In genomic region chr14:24442240-24443052, GRCh38 we compare ENCODE assay signal across 8 cellular contexts. TPM values are rescaled to one million over a fixed set of nuclear protein-coding genes. Genes with fewer than 3 reads are reported as not detected.
DNase-seq lines count a peak whose midpoint lies in the region; ATAC-seq, FAIRE-seq and TF ChIP-seq lines count a peak whose summit lies in the region.

Gene SDR39U1, minus strand, starts transcription at chr14:24442776. Its CDS starts 7 bp downstream, at chr14:24442769.

- peak within 1 kb of the TSS; percentile 95 for H3K4me2 ChIP-seq in HepG2 (ENCODE audit: low read depth, low read length)

- H4K20me1 ChIP-seq in HepG2 (ENCODE audit: insufficient read depth, low read length): no peaks in the 10 kb centered on the region

- peak within 1 kb of the TSS; percentile 81 for H2AFZ ChIP-seq in HepG2 (ENCODE audit: low read length)

- H3K79me2 ChIP-seq in HepG2 (ENCODE audit: insufficient read depth, low read length): peaks cover 22% of the 10 kb centered on the region

- H3K27ac ChIP-seq in HepG2 (ENCODE audit: extremely low read length, insufficient read depth, low read length): peak within 1 kb of the TSS; percentile 93

- ATAC-seq in GM19395 (IDR thresholded peaks at IDR 0.05; ENCODE audit: unreplicated experiment) (peak; percentile 92), HG03565 (IDR thresholded peaks at IDR 0.05; ENCODE audit: unreplicated experiment) (peak; percentile 93), HepG2 (peak; percentile 91)

- H3K4me3 Mint-ChIP-seq in CD14-positive monocyte: peak within 1 kb of the TSS; percentile 87 to 95

- intact Hi-C loops in CD14-positive monocyte (cut with micrococcal nuclease): loop anchor here in 1 of 2 donors (5.0 to 10.0 kb wide), 2 partner anchors 210 to 1438 kb away; partner anchors contain the start of genes GMPR2 and NEDD8
- intact Hi-C loops in HepG2 (cut with micrococcal nuclease; ENCODE audit: unreplicated experiment): loop anchor here (2.0 to 10.0 kb wide), 2 partner anchors 16 to 1858 kb away; partner anchors contain the start of gene DAD1

- no peak; the same call in 1 of the 2 replicates for TF ChIP-seq RAD21 in HepG2 (CRISPR knock-in tag; IDR thresholded peaks at IDR 0.05)

- H3K27me3 Mint-ChIP-seq in CD14-positive monocyte (ENCODE audit: low read depth in 3 of 3): peaks cover 0 to 3% (median 0%) of the 10 kb centered on the region in 3 donors

- H3K36me3 ChIP-seq in HepG2 (replicated peaks in 1 of 2; ENCODE audit: control insufficient read depth in 1 of 2, insufficient read depth in 2 of 2, low read length in 2 of 2): peaks cover 27 to 39% of the 10 kb centered on the region in 2 experiments

- in situ Hi-C loops in HepG2 (cut with HindIII; ENCODE audit: extremely low pct_ligation_motif_present, low pct_unique_long_range_greater_than_20kb): no loop called here

- FAIRE-seq in HepG2 (lab: Jason Lieb, UNC): peak; percentile 99

- BruUV-seq in HepG2 (replicated peaks; lab: Mats Ljungman, UMichigan): no TSS peak

- peaks cover 30 to 34% of the 10 kb centered on the region in 2 donors for H3K36me3 Mint-ChIP-seq in CD14-positive monocyte

- no peaks in the 10 kb centered on the region for H3K9me3 ChIP-seq in HepG2 (ENCODE audit: low read length)

- peaks cover 18% of the 10 kb centered on the region for H3K4me1 ChIP-seq in HepG2 (ENCODE audit: insufficient read depth, low read length)

- H3K9me3 Mint-ChIP-seq in CD14-positive monocyte: peaks cover 0 to 9% (median 2%) of the 10 kb centered on the region in 7 donors

- H3K9ac ChIP-seq in HepG2 (ENCODE audit: insufficient read depth, low read depth, low read length): peak within 1 kb of the TSS; percentile 96

- DNase-seq in CD14-positive monocyte (ENCODE audit: low spot score) (peak; percentile 98), NCI-H774 (lab: John Stamatoyannopoulos, UW) (peak; percentile 99), dermis microvascular lymphatic vessel endothelial cell (ENCODE audit: low read depth in 2 of 2) (peak; percentile 99), HepG2 (ENCODE audit: low spot score) (peak; percentile 100)
- DNase-seq in activated CD4-positive, alpha-beta T cell treated with anti-CD3 and anti-CD28 coated beads, Interleukin-2, amount 50 U/mL, for 4 hours: peak; percentile 94 to 95
- DNase-seq in stimulated activated CD4-positive, alpha-beta T cell treated with anti-CD3 and anti-CD28 coated beads, Interleukin-4, amount 100 ng/mL, for 1 hour: peak; percentile 92

- CTCF ChIA-PET in HepG2 (lab: Yijun Ruan, JAX; ENCODE audit: low intra/inter-chr PET ratio, low total read pairs): interaction anchor here (1.2 to 1.5 kb wide), 2 partner anchors 76 to 109 kb away, joined by 4 to 6 read pairs; no protein-coding TSS in a partner anchor

- peak in 1 of 2 experiments; percentile 98; a peak in 2 of 4 replicates for TF ChIP-seq POLR2A in HepG2 (IDR thresholded peaks at IDR 0.05; ENCODE audit: insufficient read depth in 1 of 2, low read depth in 2 of 2, low read length in 2 of 2)

- peaks cover 49% of the 10 kb centered on the region for H3K4me1 Mint-ChIP-seq in CD14-positive monocyte

- H3K4me3 ChIP-seq in HepG2 (replicated peaks in 1 of 3; ENCODE audit: insufficient read depth in 1 of 3, low read depth in 2 of 3, low read length in 3 of 3): peak within 1 kb of the TSS; percentile 74 to 98 (median 84)

- TF ChIP-seq CTCF in CD14-positive monocyte (IDR thresholded peaks at IDR 0.05) (no peak), HepG2 (CRISPR knock-in tag; IDR thresholded peaks at IDR 0.05) (peak; percentile 50)

- WGBS in HepG2 (ENCODE audit: low lambda C conversion rate): 1% methylated on average over 52 of the region's 52 CpGs

- TF ChIP-seq EP300 in HepG2 (IDR thresholded peaks at IDR 0.05; ENCODE audit: low read depth in 2 of 2, low read length in 2 of 2) (0 out of 4 replicates have a peak, but pooled peaks have one; percentile 44 to 47), HepG2 (CRISPR knock-in tag; IDR thresholded peaks at IDR 0.05; ENCODE audit: borderline replicate concordance) (no peak)

- peak within 1 kb of the TSS; percentile 98 to 99 (median 98) for H3K27ac Mint-ChIP-seq in CD14-positive monocyte

- peaks cover 0 to 5% of the 10 kb centered on the region in 2 experiments; a peak in 1 of 5 replicates for H3K27me3 ChIP-seq in HepG2 (ENCODE audit: control insufficient read depth in 1 of 2, insufficient read depth in 2 of 2, low read length in 2 of 2)

- POLR2A ChIA-PET in HepG2 (lab: Yijun Ruan, JAX): interaction anchor here (0.5 to 5.6 kb wide), 44 partner anchors 10 to 1853 kb away, joined by 3 to 242 read pairs (median 4); partner anchors contain the start of genes ADCY4, CBLN3, CIDEB and DAD1

TF ChIP-seq in HepG2, 621 proteins besides CTCF, POLR2A, EP300 and RAD21 (continues in another document):
- peak; percentile 97 for TF ChIP-seq HNF1B (CRISPR knock-in tag; IDR thresholded peaks at IDR 0.05)
- TF ChIP-seq GFI1 (CRISPR knock-in tag; IDR thresholded peaks at IDR 0.05; ENCODE audit: borderline replicate concordance): peak; percentile 87; the same call in 1 of the 2 replicates
- TF ChIP-seq ZNF644 (CRISPR knock-in tag; IDR thresholded peaks at IDR 0.05; ENCODE audit: low read depth): peak; percentile 27; the same call in 1 of the 2 replicates
- peak; percentile 76; the same call in 1 of the 2 replicates for TF ChIP-seq PRDM10 (CRISPR knock-in tag; IDR thresholded peaks at IDR 0.05; ENCODE audit: low read depth)
- TF ChIP-seq SMAD3 (CRISPR knock-in tag; IDR thresholded peaks at IDR 0.05): no peak; the same call in none of the 2 replicates
- no peak for TF ChIP-seq MAFG (CRISPR knock-in tag; IDR thresholded peaks at IDR 0.05)

RNA-seq across cellular contexts. Expression of gene SDR39U1, which starts in this region (rescaled TPM):
- polyA plus RNA-seq in CD14-positive monocyte (10 to 100 TPM; 37.3 to 39.2 TPM), HepG2 (2011; rRNA removed) (129 and 163 TPM in 2 replicates)
- total RNA-seq in dermis microvascular lymphatic vessel endothelial cell (5.0 and 8.5 TPM in 2 replicates), HepG2 (2016; rRNA removed; fragmentation: Illumina TruSeq; extraction: Trizol) (25.0 and 34.4 TPM in 2 replicates)
- total RNA-seq in HepG2 (2016; cell fraction: cytosol; rRNA removed; fragmentation: Illumina TruSeq; extraction: Trizol; ENCODE audit: low read depth): 13.3 and 16.3 TPM in 2 replicates
- 19.5 and 33.3 TPM in 2 replicates for total RNA-seq in HepG2 (2016; cell fraction: insoluble cytoplasmic fraction; rRNA removed; fragmentation: Illumina TruSeq; extraction: Trizol)
- 24.0 and 26.0 TPM in 2 replicates for total RNA-seq in HepG2 (2016; cell fraction: membrane; rRNA removed; fragmentation: Illumina TruSeq; extraction: Trizol)
- total RNA-seq in HepG2 (2016; cell fraction: nucleus; rRNA removed; fragmentation: Illumina TruSeq; extraction: Trizol): 44.1 and 45.4 TPM in 2 replicates
- 99.7 and 120 TPM in 2 replicates for polyA plus RNA-seq in HepG2 (2011; cell fraction: cytosol; rRNA removed)
- 808 and 816 TPM in 2 replicates for polyA plus RNA-seq in HepG2 (2011; cell fraction: nucleus; rRNA removed)
- 66.2 and 118 TPM in 2 replicates for polyA plus RNA-seq in HepG2 (2012)
- polyA plus RNA-seq in HepG2 (2016; cell fraction: cytosol; fragmentation: Illumina TruSeq; extraction: Trizol; ENCODE audit: low read depth): 50.3 and 55.8 TPM in 2 replicates
- polyA plus RNA-seq in HepG2 (2016; cell fraction: insoluble cytoplasmic fraction; fragmentation: Illumina TruSeq; extraction: Trizol; ENCODE audit: low read depth): 73.2 and 88.2 TPM in 2 replicates
- polyA plus RNA-seq in HepG2 (2016; cell fraction: membrane; fragmentation: Illumina TruSeq; extraction: Trizol; ENCODE audit: low read depth): 64.6 and 72.1 TPM in 2 replicates
- 164 and 186 TPM in 2 replicates for polyA plus RNA-seq in HepG2 (2016; cell fraction: nucleus; fragmentation: Illumina TruSeq; extraction: Trizol; ENCODE audit: insufficient read depth, low read depth)
- 27.9 and 51.2 TPM in 2 replicates for polyA minus RNA-seq in HepG2 (2011; rRNA and poly(A)+ RNA removed; ENCODE audit: low replicate concordance)
- 18.8 and 21.3 TPM in 2 replicates for polyA minus RNA-seq in HepG2 (2011; cell fraction: cytosol; rRNA and poly(A)+ RNA removed)
- polyA minus RNA-seq in HepG2 (2011; cell fraction: nucleus; rRNA and poly(A)+ RNA removed): 95.4 and 110 TPM in 2 replicates

Comparison
In these comparisons a context has a peak if more than half of its experiments do, and no peak if none do; other contexts are left out.
1. Peak in every context shown above with its lines: DNase-seq, ATAC-seq, H3K4me3 ChIP-seq and H3K27ac ChIP-seq.